In the genomic region with DNA sequence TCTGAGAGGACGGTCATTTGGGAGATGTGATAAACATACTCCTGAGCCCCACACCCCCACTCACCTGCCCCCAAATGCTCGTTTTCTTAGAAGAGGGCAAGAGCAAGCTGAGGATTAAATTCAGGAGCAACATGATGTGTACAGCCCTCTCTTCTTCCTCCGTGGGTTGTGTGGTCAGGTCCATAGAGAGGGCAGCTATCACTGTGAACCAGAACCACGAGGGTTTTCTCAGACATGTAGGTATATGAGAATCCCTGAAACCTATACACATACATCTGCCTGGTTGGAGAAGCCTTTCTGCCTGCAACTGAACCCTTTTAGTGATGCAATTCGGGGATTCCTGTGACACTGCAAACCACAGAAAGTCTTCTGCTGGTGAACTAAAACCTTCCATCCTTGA, we compare ENCODE assay signal across 24 cellular contexts.
"Had no signal": no experiment of that assay in that cellular context is flagged by ENCODE, and none has a peak within 500 bp of the region (broad histone marks: within the 10 kb centered on the region; RNA-seq: fewer than 3 reads in every experiment).

No MANE protein-coding gene starts in this region.

- H3K36me3 ChIP-seq: brain microvascular endothelial cell had no signal

- H3K27me3 ChIP-seq: ascending aorta, brain microvascular endothelial cell, hepatocyte, pancreas, right atrium auricular region, stomach, suprapubic skin, tibial nerve had no signal

- H3K27ac Mint-ChIP-seq: activated naive CD4-positive, alpha-beta T cell treated with anti-CD3 and anti-CD28 coated beads, Interleukin-2, amount 10 ng/mL, durations not matched to agents 7 days and 5 days; activated naive CD8-positive, alpha-beta T cell treated with anti-CD3 and anti-CD28 coated beads, Interleukin-2, amount 50 U/mL, for 24 hours; immature natural killer cell had no signal

- H3K79me2 ChIP-seq: hepatocyte had no signal

- H3K4me3 Mint-ChIP-seq: activated naive CD4-positive, alpha-beta T cell treated with anti-CD3 and anti-CD28 coated beads, Interleukin-2, amount 10 ng/mL, durations not matched to agents 7 days and 5 days; activated naive CD8-positive, alpha-beta T cell treated with anti-CD3 and anti-CD28 coated beads, Interleukin-2, amount 50 U/mL, for 24 hours; activated T-cell treated with anti-CD3 and anti-CD28 coated beads, Interleukin-2, amount 50 U/mL, for 4 hours; immature natural killer cell; natural killer cell treated with Interleukin-12 subunit alpha and Interleukin-12 subunit beta and Interleukin-15 and Interleukin-18, amount 100 ng/mL, for 72 hours had no signal

- DNase-seq: activated CD4-positive, alpha-beta T cell treated with anti-CD3 and anti-CD28 coated beads, Interleukin-2, amount 50 U/mL, for 1 hour; activated CD8-positive, alpha-beta memory T cell treated with anti-CD3 and anti-CD28 coated beads for 24 hours; activated CD8-positive, alpha-beta memory T cell treated with anti-CD3 and anti-CD28 coated beads, Interleukin-2, amount 50 U/mL, for 4 hours; activated naive CD4-positive, alpha-beta T cell treated with anti-CD3 and anti-CD28 coated beads, Interleukin-2, amount 10 ng/mL, durations not matched to agents 7 days and 5 days; activated naive CD8-positive, alpha-beta T cell treated with anti-CD3 and anti-CD28 coated beads, Interleukin-2, amount 50 U/mL, for 24 hours; activated T-cell treated with anti-CD3 and anti-CD28 coated beads, Interleukin-2, amount 50 U/mL, for 4 hours; brain microvascular endothelial cell; caudate nucleus; effector memory CD4-positive, alpha-beta T cell; glutamatergic neuron; immature natural killer cell; left ventricle myocardium superior; pancreas; psoas muscle; stomach had no signal

- H3K4me3 ChIP-seq: ascending aorta, hepatocyte, pancreas, psoas muscle, right atrium auricular region, stomach, suprapubic skin, tibial nerve had no signal

- ATAC-seq: activated CD4-positive, CD25-positive, alpha-beta regulatory T cell treated with anti-CD3 and anti-CD28 coated beads, Interleukin-2, amount 50 U/mL, for 24 hours; activated naive CD8-positive, alpha-beta T cell treated with anti-CD3 and anti-CD28 coated beads, Interleukin-2, amount 50 U/mL, for 24 hours; activated T-cell treated with anti-CD3 and anti-CD28 coated beads, Interleukin-2, amount 50 U/mL, for 4 hours; esophagus mucosa; left ventricle myocardium superior; natural killer cell treated with Interleukin-12 subunit alpha and Interleukin-12 subunit beta and Interleukin-15 and Interleukin-18, amount 100 ng/mL, for 72 hours; pancreas; psoas muscle had no signal

- H3K27ac ChIP-seq: ascending aorta, brain microvascular endothelial cell, hepatocyte, pancreas, psoas muscle, right atrium auricular region, stomach, suprapubic skin, tibial nerve, VCaP had no signal

- H2AFZ ChIP-seq: hepatocyte had no signal

- H3K9me3 ChIP-seq: ascending aorta, pancreas, psoas muscle, right atrium auricular region, stomach, suprapubic skin, tibial nerve had no signal

- H3K27me3 Mint-ChIP-seq: activated naive CD4-positive, alpha-beta T cell treated with anti-CD3 and anti-CD28 coated beads, Interleukin-2, amount 10 ng/mL, durations not matched to agents 7 days and 5 days; activated naive CD8-positive, alpha-beta T cell treated with anti-CD3 and anti-CD28 coated beads, Interleukin-2, amount 50 U/mL, for 24 hours; natural killer cell treated with Interleukin-12 subunit alpha and Interleukin-12 subunit beta and Interleukin-15 and Interleukin-18, amount 100 ng/mL, for 72 hours had no signal

- H3K4me2 ChIP-seq: hepatocyte had no signal

- H3K4me1 ChIP-seq: ascending aorta, right atrium auricular region had no signal

- H3K9me3 Mint-ChIP-seq: activated naive CD4-positive, alpha-beta T cell treated with anti-CD3 and anti-CD28 coated beads, Interleukin-2, amount 10 ng/mL, durations not matched to agents 7 days and 5 days; activated naive CD8-positive, alpha-beta T cell treated with anti-CD3 and anti-CD28 coated beads, Interleukin-2, amount 50 U/mL, for 24 hours; activated T-cell treated with anti-CD3 and anti-CD28 coated beads, Interleukin-2, amount 50 U/mL, for 4 hours; immature natural killer cell; natural killer cell treated with Interleukin-12 subunit alpha and Interleukin-12 subunit beta and Interleukin-15 and Interleukin-18, amount 100 ng/mL, for 72 hours had no signal
